ENCODE assay signal across 15 cellular contexts in the genomic region with DNA sequence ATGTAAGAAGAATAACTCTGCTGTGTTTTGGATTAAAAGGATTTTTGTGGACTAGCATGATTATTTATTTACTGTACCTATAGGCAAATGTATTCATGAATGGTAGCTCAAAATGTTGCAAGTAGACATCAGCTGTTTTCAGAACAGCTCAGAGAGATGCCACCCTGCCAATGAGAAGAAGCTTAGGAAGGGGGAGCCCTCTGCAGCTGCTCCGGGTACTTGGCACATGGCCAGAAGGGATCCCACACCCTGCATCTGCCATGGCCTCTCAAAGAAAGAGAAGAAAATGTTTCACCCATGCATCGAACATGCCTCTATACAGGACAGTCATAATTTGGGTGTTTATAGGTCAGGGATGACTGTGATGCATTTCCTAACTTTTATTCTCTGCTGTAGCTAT. TPM values are rescaled to one million over a fixed set of nuclear protein-coding genes. Genes with fewer than 3 reads are reported as not detected.
DNase-seq lines count a peak whose midpoint lies in the region; TF ChIP-seq lines count a peak whose summit lies in the region.
"Had no signal": no experiment of that assay in that cellular context is flagged by ENCODE, and none has a peak within 500 bp of the region (broad histone marks: within the 10 kb centered on the region; RNA-seq: fewer than 3 reads in every experiment).

No MANE protein-coding gene starts in this region.

- BruUV-seq in PC-9 (replicated peaks; lab: Mats Ljungman, UMichigan), result no TSS peak

- H3K27me3 Mint-ChIP-seq in mesothelial cell of epicardium (ENCODE audit: low read depth), result no peaks in the 10 kb centered on the region

- peak; percentile 34 for DNase-seq in NCI-H510A treated with DMSO at 0.1 percent for 48 hours (lab: John Stamatoyannopoulos, UW)
- no peak for DNase-seq in NCI-H510A (lab: John Stamatoyannopoulos, UW)
- DNase-seq in PC-9, result no peak
- DNase-seq in substantia nigra (lab: John Stamatoyannopoulos, UW), result peak in 37 of 49 donors; percentile 1 to 44 (median 16)
- no peak for DNase-seq in NCI-H1694 (lab: John Stamatoyannopoulos, UW)
- DNase-seq in AG08396 (ENCODE audit: low spot score), result no peak
- no peak for DNase-seq in mesothelial cell of epicardium (ENCODE audit: low spot score in 2 of 2, unreplicated experiment in 2 of 2)
- DNase-seq: activated T-cell treated with anti-CD3 and anti-CD28 coated beads, Interleukin-2, amount 50 U/mL, for 1 hour; CD8-positive, alpha-beta T cell; EL; H9; stimulated activated naive CD8-positive, alpha-beta T cell treated with anti-CD3 and anti-CD28 coated beads, Interleukin-15, Interleukin-2, amounts not matched to agents 100 U/mL and 50 U/mL, for 24 hours had no signal

- H3K79me2 ChIP-seq in PC-9 (ENCODE audit: low read depth), result 0 out of 2 replicates have a peak, but pooled peaks cover 7% of the 10 kb centered on the region

- no peak overlapping the region for H2AFZ ChIP-seq in PC-9

- no peak overlapping the region for H3K4me3 ChIP-seq in PC-9

- CTCF ChIA-PET in PC-9 (lab: Charles Lee), result interaction anchor here (0.9 kb wide), 1 partner anchor 49 kb away, joined by 4 read pairs; no protein-coding TSS in a partner anchor

- H3K4me2 ChIP-seq in PC-9, result peak overlapping the region; percentile 75

- H3K9me2 ChIP-seq in PC-9 (ENCODE audit: insufficient read depth), result no peaks in the 10 kb centered on the region

- peaks cover 21% of the 10 kb centered on the region for H3K4me1 Mint-ChIP-seq in mesothelial cell of epicardium

- H3K36me3 ChIP-seq in PC-9 (ENCODE audit: low read depth), result peaks cover 6% of the 10 kb centered on the region; the same call in 1 of the 2 replicates

- H3F3A ChIP-seq in PC-9 (ENCODE audit: insufficient read depth, low read depth), result peaks cover 28% of the 10 kb centered on the region

- H3K9me3 ChIP-seq in PC-9 (ENCODE audit: insufficient read depth, low read depth), result no peaks in the 10 kb centered on the region; the same call in 1 of the 2 replicates

- peaks cover 64% of the 10 kb centered on the region for H3K4me1 ChIP-seq in PC-9 (replicated peaks; ENCODE audit: insufficient read depth)

- TF ChIP-seq CTCF in PC-9 (conservative IDR thresholded peaks at IDR 0.05), result no peak
- no peak for TF ChIP-seq CTCF in mesothelial cell of epicardium (IDR thresholded peaks at IDR 0.05; ENCODE audit: unreplicated experiment)

- no peak overlapping the region for H3K4me3 Mint-ChIP-seq in mesothelial cell of epicardium
- H3K4me3 Mint-ChIP-seq: activated naive CD8-positive, alpha-beta T cell; CD8-positive, alpha-beta T cell; H9; natural killer cell treated with Interleukin-12 subunit alpha and Interleukin-12 subunit beta and Interleukin-15 and Interleukin-18, amount 100 ng/mL, for 72 hours had no signal

- H4K20me1 ChIP-seq in PC-9 (ENCODE audit: insufficient read depth), result no peaks in the 10 kb centered on the region

- H3K27ac Mint-ChIP-seq in mesothelial cell of epicardium, result no peak overlapping the region
- H3K27ac Mint-ChIP-seq: activated naive CD8-positive, alpha-beta T cell; CD8-positive, alpha-beta T cell; H9; natural killer cell treated with Interleukin-12 subunit alpha and Interleukin-12 subunit beta and Interleukin-15 and Interleukin-18, amount 100 ng/mL, for 72 hours had no signal

- H3K27me3 ChIP-seq in PC-9 (ENCODE audit: insufficient read depth, low read depth) (no peaks in the 10 kb centered on the region), layer of hippocampus (ENCODE audit: control insufficient read depth, insufficient read depth, low read length) (no peaks in the 10 kb centered on the region)

- POLR2A ChIA-PET in PC-9 (lab: Charles Lee; ENCODE audit: unreplicated experiment), result interaction anchor here (0.5 to 0.7 kb wide), 6 partner anchors 18 to 1293 kb away, joined by 4 to 13 read pairs (median 5); no protein-coding TSS in a partner anchor

- intact Hi-C loops in PC-9 (cut with micrococcal nuclease; ENCODE audit: unreplicated experiment), result no loop called here

- H3K27ac ChIP-seq in PC-9 (peak overlapping the region; percentile 85), layer of hippocampus (ENCODE audit: low read depth, low read length) (peak overlapping the region; percentile 24), substantia nigra (ENCODE audit: low read depth, low read length, poor library complexity, severe bottlenecking) (peak overlapping the region; percentile 66)

- H3K36me3 Mint-ChIP-seq in mesothelial cell of epicardium, result no peaks in the 10 kb centered on the region
- H3K36me3 Mint-ChIP-seq: activated naive CD8-positive, alpha-beta T cell; CD8-positive, alpha-beta T cell; natural killer cell treated with Interleukin-12 subunit alpha and Interleukin-12 subunit beta and Interleukin-15 and Interleukin-18, amount 100 ng/mL, for 72 hours had no signal

- H3K9me3 Mint-ChIP-seq in mesothelial cell of epicardium, result peaks cover 7% of the 10 kb centered on the region
- H3K9me3 Mint-ChIP-seq: CD8-positive, alpha-beta T cell; H9; natural killer cell treated with Interleukin-12 subunit alpha and Interleukin-12 subunit beta and Interleukin-15 and Interleukin-18, amount 100 ng/mL, for 72 hours had no signal

RNA-seq across cellular contexts. Expression of a gene that starts 30.5 kb away (rescaled TPM):
- total RNA-seq in PC-9 (2021), result 57.7 and 91.3 TPM in 2 replicates
- 71.8 to 78.9 TPM (median 76.9 TPM) in 3 replicates for total RNA-seq in mesothelial cell of epicardium

Comparison
In these comparisons a context has a peak if more than half of its experiments do, and no peak if none do; other contexts are left out.
1. DNase-seq: peak in NCI-H510A treated with DMSO at 0.1 percent for 48 hours (single experiment) and substantia nigra (37 of 49); none in NCI-H510A (single experiment), PC-9 (0 of 2), NCI-H1694 (single experiment), AG08396 (single experiment) and mesothelial cell of epicardium (0 of 2).
2. H3K27ac ChIP-seq: peak in every context shown above with its lines; median percentile 85 in PC-9; 66 in substantia nigra; 24 in layer of hippocampus.